Comparison of ENCODE assay signal across 17 cellular contexts in genomic region chr1:248803501-248803900, GRCh38. TPM values are rescaled to one million over a fixed set of nuclear protein-coding genes. Genes with fewer than 3 reads are reported as not detected.
"Had no signal": no experiment of that assay in that cellular context is flagged by ENCODE, and none has a peak within 500 bp of the region (broad histone marks: within the 10 kb centered on the region; RNA-seq: fewer than 3 reads in every experiment).

No MANE protein-coding gene starts in this region.

RNA-seq across cellular contexts. Expression of gene LYPD8, which starts 47.9 kb away (rescaled TPM):
- total RNA-seq: left ventricle myocardium inferior, lower leg skin, lung, mucosa of gallbladder, natural killer cell, omental fat pad, progenitor cell of endocrine pancreas, pulmonary artery endothelial cell, right atrium auricular region, right lobe of liver, skeletal muscle tissue, smooth muscle cell, temporal lobe, tibial nerve, urinary bladder, vagina had no signal
- polyA plus RNA-seq: lung, ovary, smooth muscle cell, urinary bladder had no signal
